In the genomic region with DNA sequence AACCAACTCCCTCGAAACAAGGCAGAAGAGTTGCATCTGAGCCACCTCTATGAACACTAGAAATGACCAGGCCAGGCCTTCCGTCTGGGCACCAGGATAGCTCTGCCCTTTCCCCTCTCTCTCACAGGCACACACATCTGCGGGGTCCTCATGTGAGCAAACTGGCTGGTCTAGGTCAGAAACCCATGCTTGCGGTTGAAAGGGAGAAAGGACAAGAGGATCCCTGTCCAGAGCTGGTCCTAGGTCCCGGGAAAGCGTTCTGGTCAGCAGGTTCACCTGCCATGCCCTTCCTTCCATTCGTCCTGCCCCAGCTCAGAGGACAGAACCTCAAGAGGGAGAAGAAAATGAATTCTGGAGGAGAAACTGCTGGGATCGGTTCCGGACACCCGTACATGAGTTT, we compare ENCODE assay signal across 8 cellular contexts. TPM values are rescaled to one million over a fixed set of nuclear protein-coding genes. Genes with fewer than 3 reads are reported as not detected.
DNase-seq lines count a peak whose midpoint lies in the region; ATAC-seq and TF ChIP-seq lines count a peak whose summit lies in the region.

No MANE protein-coding gene starts in this region.

- no peaks in the 10 kb centered on the region for H3K27me3 Mint-ChIP-seq in IgD-negative memory B cell
- no peaks in the 10 kb centered on the region for H3K27me3 Mint-ChIP-seq in natural killer cell (ENCODE audit: low read depth in 2 of 2)

- no peaks in the 10 kb centered on the region for H3K36me3 Mint-ChIP-seq in IgD-negative memory B cell
- no peaks in the 10 kb centered on the region for H3K36me3 Mint-ChIP-seq in natural killer cell

- DNase-seq in A673 (ENCODE audit: low spot score) (no peak), dorsolateral prefrontal cortex (no peak), natural killer cell (no peak), AG08395 (ENCODE audit: low spot score) (no peak), SHP77 treated with DMSO at 0.1 percent for 48 hours (lab: John Stamatoyannopoulos, UW) (no peak), NCI-H526 treated with DMSO at 0.1 percent for 48 hours (lab: John Stamatoyannopoulos, UW) (no peak), SK-N-DZ (ENCODE audit: low spot score) (no peak)

- BruUV-seq in A673 (replicated peaks; lab: Mats Ljungman, UMichigan) = no TSS peak

- H3K36me3 ChIP-seq in A673 (ENCODE audit: insufficient read depth, low read length, poor library complexity, severe bottlenecking) = no peaks in the 10 kb centered on the region

- peaks cover 17 to 39% (median 25%) of the 10 kb centered on the region in 3 donors for H3K4me1 Mint-ChIP-seq in IgD-negative memory B cell
- peaks cover 31 to 64% of the 10 kb centered on the region in 2 donors for H3K4me1 Mint-ChIP-seq in natural killer cell

- POLR2A ChIA-PET in A673 (lab: Charles Lee; ENCODE audit: low non-redundant PET) = no interaction called here

- no peaks in the 10 kb centered on the region for H3K9me3 ChIP-seq in A673 (ENCODE audit: low read depth, low read length, poor library complexity, severe bottlenecking)

- intact Hi-C loops in A673 (cut with micrococcal nuclease; ENCODE audit: unreplicated experiment) = loop anchor here (5.0 kb wide), 1 partner anchor 194 kb away; a partner anchor contains a TSS
- intact Hi-C loops in dorsolateral prefrontal cortex (cut with DNase I) = loop anchor here (5.0 kb wide), 2 partner anchors 61 to 194 kb away; a partner anchor contains a TSS
- intact Hi-C loops in natural killer cell (cut with micrococcal nuclease) = no loop called here

- H3K27ac ChIP-seq in A673 (ENCODE audit: low read depth, low read length, poor library complexity, severe bottlenecking) = peak overlapping the region; percentile 99
- peak overlapping the region; percentile 61 to 100 (median 97) for H3K27ac ChIP-seq in dorsolateral prefrontal cortex

- CTCF ChIA-PET in A673 (lab: Charles Lee) = no interaction called here

- H3K4me1 ChIP-seq in A673 (ENCODE audit: insufficient read depth, low read length, poor library complexity, severe bottlenecking) = peaks cover 65% of the 10 kb centered on the region

- no peaks in the 10 kb centered on the region for H3K9me3 Mint-ChIP-seq in IgD-negative memory B cell
- H3K9me3 Mint-ChIP-seq in natural killer cell = no peaks in the 10 kb centered on the region

- H3K27ac Mint-ChIP-seq in IgD-negative memory B cell (peak overlapping the region; percentile 37 to 97 (median 53)), natural killer cell (peak overlapping the region; percentile 93 to 99)

- H3K4me3 Mint-ChIP-seq in IgD-negative memory B cell (peak overlapping the region; percentile 48 to 94 (median 84)), natural killer cell (peak overlapping the region; percentile 28)

- ATAC-seq in natural killer cell = no peak

- H3K27me3 ChIP-seq in A673 (replicated peaks; ENCODE audit: insufficient read depth, low read depth, low read length, poor library complexity) (no peaks in the 10 kb centered on the region), dorsolateral prefrontal cortex (no peaks in the 10 kb centered on the region)

- TF ChIP-seq CTCF in A673 (conservative IDR thresholded peaks at IDR 0.05; ENCODE audit: low read depth, low read length) (no peak), dorsolateral prefrontal cortex (IDR thresholded peaks at IDR 0.05 in 54 of 56, conservative IDR thresholded peaks at IDR 0.05 in 2 of 56; ENCODE audit: low read depth in 1 of 56, partially characterized antibody in 56 of 56) (no peak), natural killer cell (IDR thresholded peaks at IDR 0.05) (no peak)

- peak overlapping the region; percentile 96 for H3K4me3 ChIP-seq in A673 (ENCODE audit: low read depth, low read length, poor library complexity, severe bottlenecking)
- peak overlapping the region in 51 of 59 donors; percentile 67 to 100 (median 96) for H3K4me3 ChIP-seq in dorsolateral prefrontal cortex

RNA-seq across cellular contexts. Expression of a gene that starts 2.7 kb away (rescaled TPM):
- total RNA-seq in A673 (2021) (32.1 and 33.4 TPM in 2 replicates), dorsolateral prefrontal cortex (10 to 100 TPM; 32.2 to 70.3 (median 43.0) TPM), natural killer cell (100 to 1,000 TPM in 1 of 3 donors, 10 to 100 TPM in 2; 72.3 to 108 (median 77.6) TPM)
- 1.6 TPM for polyA plus RNA-seq in IgD-negative memory B cell
- 11.7 and 14.7 TPM in 2 replicates for polyA plus RNA-seq in SK-N-DZ (2014; cell fraction: cytosol; rRNA removed)
- polyA plus RNA-seq in SK-N-DZ (2014; cell fraction: nucleus; rRNA removed) = 20.9 and 41.2 TPM in 2 replicates
